9 cellular contexts compared by ENCODE assay signal in genomic region chr15:40320931-40321371, GRCh38. TPM values are rescaled to one million over a fixed set of nuclear protein-coding genes. Genes with fewer than 3 reads are reported as not detected.
DNase-seq lines count a peak whose midpoint lies in the region; ATAC-seq and TF ChIP-seq lines count a peak whose summit lies in the region.
"Had no signal": no experiment of that assay in that cellular context is flagged by ENCODE, and none has a peak within 500 bp of the region (broad histone marks: within the 10 kb centered on the region; RNA-seq: fewer than 3 reads in every experiment).

No MANE protein-coding gene starts in this region.

- H3K79me2 ChIP-seq in DND-41 (ENCODE audit: insufficient read depth, low read length), result no peaks in the 10 kb centered on the region

- CTCF ChIA-PET in Panc1 (lab: Charles Lee), result interaction anchor here (0.7 to 3.2 kb wide), 2 partner anchors 18 to 162 kb away, joined by 3 to 30 read pairs; partner anchors contain the start of gene CCDC9B

- H3K36me3 Mint-ChIP-seq in IgD-negative memory B cell (peaks cover 1% of the 10 kb centered on the region), progenitor cell of endocrine pancreas (ENCODE audit: insufficient read depth) (peaks cover under 1% of the 10 kb centered on the region)

- POLR2A ChIA-PET in Panc1 (lab: Charles Lee), result interaction anchor here (0.6 kb wide), 1 partner anchor 110 kb away, joined by 7 read pairs; no protein-coding TSS in a partner anchor

- H3K27ac Mint-ChIP-seq in IgD-negative memory B cell (peak overlapping the region; percentile 0 to 78 (median 40)), progenitor cell of endocrine pancreas (no peak overlapping the region)

- H3K9me3 ChIP-seq in DND-41 (ENCODE audit: insufficient read depth, low read length, severe bottlenecking), result no peaks in the 10 kb centered on the region
- H3K9me3 ChIP-seq in Panc1 (ENCODE audit: control insufficient read depth, insufficient read depth, low read depth, low read length), result no peaks in the 10 kb centered on the region

- H3K4me1 Mint-ChIP-seq in IgD-negative memory B cell (peaks cover 17 to 25% (median 20%) of the 10 kb centered on the region in 3 donors), progenitor cell of endocrine pancreas (ENCODE audit: low read depth) (no peaks in the 10 kb centered on the region)

- peaks cover 31% of the 10 kb centered on the region for H3K4me1 ChIP-seq in DND-41 (ENCODE audit: insufficient read depth, low read length)
- peaks cover 15% of the 10 kb centered on the region for H3K4me1 ChIP-seq in Panc1 (ENCODE audit: control insufficient read depth, insufficient read depth, low read length)

- in situ Hi-C loops in Panc1 (cut with HindIII; ENCODE audit: low pct_unique_long_range_greater_than_20kb, low sequenced_read_pairs), result no loop called here

- DNase-seq in DND-41 (peak; percentile 65), Panc1 (ENCODE audit: low read depth, low spot score) (no peak), globus pallidus (ENCODE audit: low spot score) (peak; percentile 81), progenitor cell of endocrine pancreas (ENCODE audit: low spot score, unreplicated experiment) (no peak), GM19238 (ENCODE audit: insufficient read length, low spot score) (no peak)
- DNase-seq in activated naive CD4-positive, alpha-beta T cell treated with anti-CD3 and anti-CD28 coated beads, Interleukin-2, amount 50 U/mL, for 16 hours, result peak; percentile 51

- no peak overlapping the region for H3K4me2 ChIP-seq in DND-41 (ENCODE audit: insufficient read depth, low read length)

- no peak overlapping the region; the same call in 1 of the 2 replicates for H2AFZ ChIP-seq in DND-41 (ENCODE audit: low read depth, low read length)

- H3K9me3 Mint-ChIP-seq in IgD-negative memory B cell (no peaks in the 10 kb centered on the region), progenitor cell of endocrine pancreas (ENCODE audit: low read depth) (peaks cover 4% of the 10 kb centered on the region)

- H3K36me3 ChIP-seq in DND-41 (ENCODE audit: insufficient read depth, low read length) (no peaks in the 10 kb centered on the region), Panc1 (ENCODE audit: control insufficient read depth, insufficient read depth, low read length) (no peaks in the 10 kb centered on the region)

- H3K27me3 ChIP-seq in DND-41 (ENCODE audit: insufficient read depth, low read length, poor library complexity) (peaks cover 4% of the 10 kb centered on the region), Panc1 (ENCODE audit: control insufficient read depth, insufficient read depth, low read length) (no peaks in the 10 kb centered on the region)

- H3K27me3 Mint-ChIP-seq in IgD-negative memory B cell (peaks cover 5% of the 10 kb centered on the region), progenitor cell of endocrine pancreas (peaks cover 60% of the 10 kb centered on the region)

- peak; percentile 45 for ATAC-seq in DND-41 (ENCODE audit: insufficient read depth, low read depth)
- peak; percentile 33; the same call in 1 of the 2 replicates for ATAC-seq in Panc1
- ATAC-seq in GM18511 (IDR thresholded peaks at IDR 0.05; ENCODE audit: unreplicated experiment), result no peak

- no peaks in the 10 kb centered on the region for H4K20me1 ChIP-seq in DND-41 (ENCODE audit: insufficient read depth, low read length)

- H3K27ac ChIP-seq in DND-41 (ENCODE audit: low read length), result no peak overlapping the region
- H3K27ac ChIP-seq in Panc1 (ENCODE audit: low read length), result no peak overlapping the region

- intact Hi-C loops in Panc1 (cut with micrococcal nuclease; ENCODE audit: unreplicated experiment), result loop anchor here (5.0 kb wide), 1 partner anchor 101 kb away; no protein-coding TSS in a partner anchor

- TF ChIP-seq CTCF in DND-41 (IDR thresholded peaks at IDR 0.05; ENCODE audit: borderline replicate concordance, extremely low read depth, low read length, poor library complexity, severe bottlenecking) (peak; percentile 87), Panc1 (IDR thresholded peaks at IDR 0.05) (peak; percentile 94), progenitor cell of endocrine pancreas (IDR thresholded peaks at IDR 0.05; ENCODE audit: unreplicated experiment) (peak; percentile 87)

- no peak overlapping the region for H3K9ac ChIP-seq in DND-41 (ENCODE audit: low read depth, low read length)

- H3K4me3 ChIP-seq in DND-41 (ENCODE audit: low read depth in 1 of 2, low read length in 2 of 2) (no peak overlapping the region), Panc1 (ENCODE audit: low read depth in 2 of 2, low read length in 2 of 2) (no peak overlapping the region)

- peak overlapping the region in 2 of 4 donors; percentile 4 to 78 for H3K4me3 Mint-ChIP-seq in IgD-negative memory B cell
- H3K4me3 Mint-ChIP-seq in progenitor cell of endocrine pancreas (ENCODE audit: low read depth), result no peak overlapping the region

- no TSS peak for BruUV-seq in Panc1 (replicated peaks; lab: Mats Ljungman, UMichigan)

RNA-seq across cellular contexts. Expression of gene INAFM2, which starts 2.5 kb away (rescaled TPM):
- polyA plus RNA-seq in IgD-negative memory B cell, result 1.3 TPM
- total RNA-seq in Panc1 (2021; ENCODE audit: unreplicated experiment), result 10.4 TPM
- polyA plus RNA-seq in Panc1 (2012; ENCODE audit: insufficient read length), result 6.7 TPM
- total RNA-seq in progenitor cell of endocrine pancreas, result 12.9 and 14.9 TPM in 2 replicates

RNA-seq across cellular contexts. Expression of gene PLCB2, which starts 13.2 kb away (rescaled TPM):
- polyA plus RNA-seq in IgD-negative memory B cell, result 20.8 TPM
- total RNA-seq in Panc1 (2021; ENCODE audit: unreplicated experiment) (1.7 TPM), progenitor cell of endocrine pancreas (2.5 and 2.8 TPM in 2 replicates)
- 0.90 TPM for polyA plus RNA-seq in Panc1 (2012; ENCODE audit: insufficient read length)

RNA-seq across cellular contexts. Expression of gene CCDC9B, which starts 19.8 kb away (rescaled TPM):
- 0.11 TPM for polyA plus RNA-seq in IgD-negative memory B cell
- 55.9 TPM for total RNA-seq in Panc1 (2021; ENCODE audit: unreplicated experiment)
- polyA plus RNA-seq in Panc1 (2012; ENCODE audit: insufficient read length), result 29.9 TPM
- total RNA-seq in progenitor cell of endocrine pancreas, result 0.07 and 0.11 TPM in 2 replicates

RNA-seq across cellular contexts. Expression of gene PHGR1, which starts 29.9 kb away (rescaled TPM):
- not detected for polyA plus RNA-seq in IgD-negative memory B cell
- not detected for total RNA-seq in Panc1 (2021; ENCODE audit: unreplicated experiment)
- not detected for polyA plus RNA-seq in Panc1 (2012; ENCODE audit: insufficient read length)
- 0.79 TPM in 1 of 2 replicates, not detected in the other for total RNA-seq in progenitor cell of endocrine pancreas
- total RNA-seq: activated CD8-positive, alpha-beta memory T cell treated with anti-CD3 and anti-CD28 coated beads for 36 hours had no signal

RNA-seq across cellular contexts. Expression of gene DISP2, which starts 37.1 kb away (rescaled TPM):
- 0.19 TPM for polyA plus RNA-seq in IgD-negative memory B cell
- total RNA-seq in Panc1 (2021; ENCODE audit: unreplicated experiment), result 10.0 TPM
- polyA plus RNA-seq in Panc1 (2012; ENCODE audit: insufficient read length), result 3.9 TPM
- 1.0 and 3.2 TPM in 2 replicates for total RNA-seq in progenitor cell of endocrine pancreas

Comparison
In these comparisons a context has a peak if more than half of its experiments do, and no peak if none do; other contexts are left out.
1. DNase-seq: peak in DND-41 (single experiment), activated naive CD4-positive, alpha-beta T cell treated with anti-CD3 and anti-CD28 coated beads, Interleukin-2, amount 50 U/mL, for 16 hours (single experiment) and globus pallidus (single experiment); none in Panc1 (single experiment), progenitor cell of endocrine pancreas (single experiment) and GM19238 (single experiment).
2. RNA of gene CCDC9B, which starts 19.8 kb away (total RNA-seq): 55.9 TPM in Panc1 (single experiment); 0.07 to 0.11 TPM in progenitor cell of endocrine pancreas; every median in the first group is over 10 times any median in the second.
3. Peak in every context shown above with its lines, with median percentiles within 50 percentile points of each other: CTCF ChIP-seq.